35 cellular contexts compared by ENCODE assay signal in the genomic region with DNA sequence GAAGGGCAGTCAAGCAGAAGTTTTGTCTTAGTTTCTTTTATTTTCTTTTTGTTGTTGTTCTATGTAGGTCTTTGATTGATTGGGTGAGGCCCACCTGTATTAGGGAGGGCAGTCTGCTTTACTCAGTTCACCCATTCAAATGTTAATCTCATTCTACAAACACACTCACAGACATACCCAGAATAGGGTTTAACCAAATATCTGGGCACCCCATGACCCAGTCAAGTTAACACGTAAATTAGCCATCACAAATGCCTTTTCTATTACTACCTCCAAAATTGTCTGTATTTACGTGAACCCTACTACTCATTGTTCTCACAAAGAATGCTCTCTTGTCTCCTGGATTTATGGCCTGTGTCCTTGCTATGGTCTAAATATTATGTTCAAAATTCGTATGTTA.
"Had no signal": no experiment of that assay in that cellular context is flagged by ENCODE, and none has a peak within 500 bp of the region (broad histone marks: within the 10 kb centered on the region; RNA-seq: fewer than 3 reads in every experiment).

No MANE protein-coding gene starts in this region.

- H3K27ac Mint-ChIP-seq: activated CD4-positive, alpha-beta memory T cell treated with anti-CD3 and anti-CD28 coated beads, Interleukin-2, amount 10 ng/mL, durations not matched to agents 7 days and 5 days; activated CD4-positive, alpha-beta T cell treated with anti-CD3 and anti-CD28 coated beads for 36 hours; activated CD4-positive, alpha-beta T cell treated with anti-CD3 and anti-CD28 coated beads, Interleukin-2, amount 10 ng/mL, durations not matched to agents 7 days and 5 days; activated CD8-positive, alpha-beta memory T cell treated with anti-CD3 and anti-CD28 coated beads, Interleukin-2, amount 10 ng/mL, durations not matched to agents 7 days and 5 days; activated CD8-positive, alpha-beta T cell treated with anti-CD3 and anti-CD28 coated beads, Interleukin-2, amount 10 ng/mL, durations not matched to agents 7 days and 5 days; activated naive CD4-positive, alpha-beta T cell treated with anti-CD3 and anti-CD28 coated beads for 36 hours; activated naive CD4-positive, alpha-beta T cell treated with anti-CD3 and anti-CD28 coated beads, Interleukin-2, amount 50 U/mL, for 72 hours; activated T-cell treated with anti-CD3 and anti-CD28 coated beads, Interleukin-2, amount 50 U/mL, for 24 hours; activated T-cell treated with anti-CD3 and anti-CD28 coated beads, Interleukin-2, amount 50 U/mL, for 72 hours; activated T-helper 1 cell treated with anti-CD3 and anti-CD28 coated beads, Interleukin-12 subunit alpha, Interleukin-12 subunit beta, Interleukin-2, Interleukin-4 antibody, amounts not matched to agents 30 ng/mL and 10 ng/mL and 1 ng/mL, durations not matched to agents 14 hours and 24 hours and 36 hours; activated T-helper 17 cell treated with anti-CD3 and anti-CD28 coated beads, Interleukin-2, amount 50 U/mL, for 72 hours; T-helper 1 cell treated with Interleukin-12 subunit alpha and Interleukin-12 subunit beta and Interleukin-4 antibody, amounts not matched to agents 30 μg/mL and 1 μg/mL, for 36 hours; T-helper 2 cell treated with Interferon-gamma antibody and Interleukin-4, amounts not matched to agents 5 μg/mL and 100 μg/mL, for 36 hours had no signal

- DNase-seq: activated CD4-positive, alpha-beta memory T cell treated with anti-CD3 and anti-CD28 coated beads, Interleukin-2, amount 10 ng/mL, durations not matched to agents 7 days and 5 days; activated CD4-positive, alpha-beta T cell treated with anti-CD3 and anti-CD28 coated beads for 1 hour; activated CD4-positive, alpha-beta T cell treated with anti-CD3 and anti-CD28 coated beads for 36 hours; activated CD4-positive, alpha-beta T cell treated with anti-CD3 and anti-CD28 coated beads for 48 hours; activated CD4-positive, alpha-beta T cell treated with anti-CD3 and anti-CD28 coated beads, Interleukin-2, amount 10 ng/mL, durations not matched to agents 7 days and 5 days; activated CD4-positive, alpha-beta T cell treated with anti-CD3 and anti-CD28 coated beads, Interleukin-2, amount 50 U/mL, for 48 hours; activated CD4-positive, CD25-positive, alpha-beta regulatory T cell; activated CD8-positive, alpha-beta memory T cell treated with anti-CD3 and anti-CD28 coated beads for 24 hours; activated CD8-positive, alpha-beta memory T cell treated with anti-CD3 and anti-CD28 coated beads, Interleukin-2, amount 10 ng/mL, durations not matched to agents 7 days and 5 days; activated CD8-positive, alpha-beta memory T cell treated with anti-CD3 and anti-CD28 coated beads, Interleukin-2, amount 50 U/mL, for 48 hours; activated CD8-positive, alpha-beta T cell treated with anti-CD3 and anti-CD28 coated beads, Interleukin-2, amount 10 ng/mL, durations not matched to agents 7 days and 5 days; activated effector memory CD4-positive, alpha-beta T cell treated with anti-CD3 and anti-CD28 coated beads, Interleukin-2, amount 50 U/mL, for 16 hours; activated gamma-delta T cell treated with Interleukin-2 at 50 U/mL for 16 hours; activated naive CD4-positive, alpha-beta T cell; activated naive CD4-positive, alpha-beta T cell treated with anti-CD3 and anti-CD28 coated beads for 36 hours; activated naive CD4-positive, alpha-beta T cell treated with anti-CD3 and anti-CD28 coated beads, Interleukin-2, amount 50 U/mL, for 16 hours; activated T-cell treated with anti-CD3 and anti-CD28 coated beads, Interleukin-2, amount 50 U/mL, for 24 hours; activated T-cell treated with anti-CD3 and anti-CD28 coated beads, Interleukin-2, amount 50 U/mL, for 72 hours; adrenal gland; amniotic stem cell; aorta; body of pancreas; brain microvascular endothelial cell; central memory CD4-positive, alpha-beta T cell; T-helper 1 cell; T-helper 2 cell; T-helper 9 cell had no signal

- H3K27ac ChIP-seq: adrenal gland, body of pancreas, brain microvascular endothelial cell, breast epithelium, VCaP had no signal

- H3K4me3 ChIP-seq: adrenal gland, body of pancreas, breast epithelium had no signal

- H3K4me1 ChIP-seq: body of pancreas, breast epithelium had no signal

- H3K27me3 Mint-ChIP-seq: activated CD4-positive, alpha-beta T cell treated with anti-CD3 and anti-CD28 coated beads, Interleukin-2, amount 10 ng/mL, durations not matched to agents 7 days and 5 days had no signal

- ATAC-seq: activated CD4-positive, alpha-beta T cell treated with anti-CD3 and anti-CD28 coated beads for 36 hours; activated CD4-positive, CD25-positive, alpha-beta regulatory T cell treated with anti-CD3 and anti-CD28 coated beads, Interleukin-2, amount 50 U/mL, for 24 hours; activated CD8-positive, alpha-beta memory T cell treated with anti-CD3 and anti-CD28 coated beads, Interleukin-2, amount 10 ng/mL, durations not matched to agents 7 days and 5 days; activated CD8-positive, alpha-beta T cell treated with anti-CD3 and anti-CD28 coated beads, Interleukin-2, amount 10 ng/mL, durations not matched to agents 7 days and 5 days; activated naive CD4-positive, alpha-beta T cell treated with anti-CD3 and anti-CD28 coated beads, Interleukin-2, amount 50 U/mL, for 72 hours; activated T-cell treated with anti-CD3 and anti-CD28 coated beads, Interleukin-2, amount 50 U/mL, for 72 hours; activated T-helper 17 cell treated with anti-CD3 and anti-CD28 coated beads, Interleukin-2, amount 50 U/mL, for 72 hours; body of pancreas had no signal

- H3K27me3 ChIP-seq: adrenal gland, body of pancreas, brain microvascular endothelial cell, breast epithelium had no signal

- H3K9me3 Mint-ChIP-seq: activated CD4-positive, alpha-beta memory T cell treated with anti-CD3 and anti-CD28 coated beads, Interleukin-2, amount 10 ng/mL, durations not matched to agents 7 days and 5 days; activated CD4-positive, alpha-beta T cell treated with anti-CD3 and anti-CD28 coated beads, Interleukin-2, amount 10 ng/mL, durations not matched to agents 7 days and 5 days; activated naive CD4-positive, alpha-beta T cell treated with anti-CD3 and anti-CD28 coated beads for 36 hours; activated naive CD4-positive, alpha-beta T cell treated with anti-CD3 and anti-CD28 coated beads, Interleukin-2, amount 50 U/mL, for 72 hours; activated T-cell treated with anti-CD3 and anti-CD28 coated beads, Interleukin-2, amount 50 U/mL, for 24 hours; activated T-cell treated with anti-CD3 and anti-CD28 coated beads, Interleukin-2, amount 50 U/mL, for 72 hours; activated T-helper 1 cell treated with anti-CD3 and anti-CD28 coated beads, Interleukin-12 subunit alpha, Interleukin-12 subunit beta, Interleukin-2, Interleukin-4 antibody, amounts not matched to agents 30 ng/mL and 10 ng/mL and 1 ng/mL, durations not matched to agents 14 hours and 24 hours and 36 hours; activated T-helper 17 cell treated with anti-CD3 and anti-CD28 coated beads, Interleukin-2, amount 50 U/mL, for 72 hours; T-helper 1 cell treated with Interleukin-12 subunit alpha and Interleukin-12 subunit beta and Interleukin-4 antibody, amounts not matched to agents 30 μg/mL and 1 μg/mL, for 36 hours; T-helper 2 cell treated with Interferon-gamma antibody and Interleukin-4, amounts not matched to agents 5 μg/mL and 100 μg/mL, for 36 hours had no signal

- H3K4me3 Mint-ChIP-seq: activated CD4-positive, alpha-beta memory T cell treated with anti-CD3 and anti-CD28 coated beads, Interleukin-2, amount 10 ng/mL, durations not matched to agents 7 days and 5 days; activated CD4-positive, alpha-beta T cell treated with anti-CD3 and anti-CD28 coated beads for 36 hours; activated CD4-positive, alpha-beta T cell treated with anti-CD3 and anti-CD28 coated beads, Interleukin-2, amount 10 ng/mL, durations not matched to agents 7 days and 5 days; activated CD8-positive, alpha-beta memory T cell treated with anti-CD3 and anti-CD28 coated beads, Interleukin-2, amount 10 ng/mL, durations not matched to agents 7 days and 5 days; activated CD8-positive, alpha-beta T cell treated with anti-CD3 and anti-CD28 coated beads, Interleukin-2, amount 10 ng/mL, durations not matched to agents 7 days and 5 days; activated naive CD4-positive, alpha-beta T cell treated with anti-CD3 and anti-CD28 coated beads for 36 hours; activated T-cell treated with anti-CD3 and anti-CD28 coated beads, Interleukin-2, amount 50 U/mL, for 24 hours; activated T-cell treated with anti-CD3 and anti-CD28 coated beads, Interleukin-2, amount 50 U/mL, for 72 hours; activated T-helper 1 cell treated with anti-CD3 and anti-CD28 coated beads, Interleukin-12 subunit alpha, Interleukin-12 subunit beta, Interleukin-2, Interleukin-4 antibody, amounts not matched to agents 30 ng/mL and 10 ng/mL and 1 ng/mL, durations not matched to agents 14 hours and 24 hours and 36 hours; activated T-helper 17 cell treated with anti-CD3 and anti-CD28 coated beads, Interleukin-2, amount 50 U/mL, for 72 hours; T-helper 1 cell treated with Interleukin-12 subunit alpha and Interleukin-12 subunit beta and Interleukin-4 antibody, amounts not matched to agents 30 μg/mL and 1 μg/mL, for 36 hours; T-helper 2 cell treated with Interferon-gamma antibody and Interleukin-4, amounts not matched to agents 5 μg/mL and 100 μg/mL, for 36 hours had no signal

- H3K36me3 ChIP-seq: adrenal gland, brain microvascular endothelial cell, breast epithelium had no signal

- H3K4me1 Mint-ChIP-seq: activated CD4-positive, alpha-beta memory T cell treated with anti-CD3 and anti-CD28 coated beads, Interleukin-2, amount 10 ng/mL, durations not matched to agents 7 days and 5 days; activated CD4-positive, alpha-beta T cell treated with anti-CD3 and anti-CD28 coated beads, Interleukin-2, amount 10 ng/mL, durations not matched to agents 7 days and 5 days; activated CD8-positive, alpha-beta memory T cell treated with anti-CD3 and anti-CD28 coated beads, Interleukin-2, amount 10 ng/mL, durations not matched to agents 7 days and 5 days had no signal

- H3K36me3 Mint-ChIP-seq: activated CD8-positive, alpha-beta memory T cell treated with anti-CD3 and anti-CD28 coated beads, Interleukin-2, amount 10 ng/mL, durations not matched to agents 7 days and 5 days; activated naive CD4-positive, alpha-beta T cell treated with anti-CD3 and anti-CD28 coated beads, Interleukin-2, amount 50 U/mL, for 72 hours had no signal

- H3K9me3 ChIP-seq: adrenal gland, body of pancreas, breast epithelium had no signal
